Comparison of ENCODE assay signal across 23 cellular contexts in the genomic region with DNA sequence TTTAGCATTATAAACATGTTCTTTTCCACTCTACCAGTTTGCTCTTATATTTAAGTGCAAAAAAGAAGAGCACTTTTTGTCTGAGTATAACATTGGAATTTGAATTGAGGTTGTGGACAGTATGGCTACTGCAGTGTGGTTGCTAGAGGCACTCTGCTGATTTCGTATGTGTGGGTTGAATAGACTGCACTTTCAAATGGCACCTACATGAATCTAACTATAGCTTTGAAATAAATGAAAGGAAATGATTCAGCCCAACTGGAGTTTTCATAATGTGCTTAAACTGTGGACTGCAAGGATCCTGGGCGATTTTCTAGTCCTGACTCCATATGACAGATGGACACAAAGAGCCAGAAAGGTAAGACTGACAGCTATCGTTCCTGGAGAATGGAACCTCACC.
DNase-seq lines count a peak whose midpoint lies in the region; ATAC-seq and TF ChIP-seq lines count a peak whose summit lies in the region.
"Had no signal": no experiment of that assay in that cellular context is flagged by ENCODE, and none has a peak within 500 bp of the region (broad histone marks: within the 10 kb centered on the region; RNA-seq: fewer than 3 reads in every experiment).

No MANE protein-coding gene starts in this region.

- H3K9me2 ChIP-seq in SK-N-SH: no peaks in the 10 kb centered on the region

- no peak for ATAC-seq in SK-N-SH treated with all-trans-retinoic acid at 6 μM for 48 hours
- ATAC-seq in HG03139 (IDR thresholded peaks at IDR 0.05; ENCODE audit: unreplicated experiment): no peak
- ATAC-seq: GM12878 had no signal

- POLR2A ChIA-PET in SK-N-SH (lab: Yijun Ruan, JAX): no interaction called here

- H3K36me3 ChIP-seq in SK-N-SH (replicated peaks in 1 of 2; ENCODE audit: control insufficient read depth in 1 of 2, insufficient read depth in 2 of 2, low read length in 1 of 2) (no peaks in the 10 kb centered on the region), left ventricle myocardium inferior (no peaks in the 10 kb centered on the region)
- H3K36me3 ChIP-seq: BLaER1, esophagus squamous epithelium, HAP-1, stomach had no signal

- H3F3A ChIP-seq in SK-N-SH (replicated peaks; ENCODE audit: insufficient read depth): peaks cover 20% of the 10 kb centered on the region

- H2AFZ ChIP-seq in SK-N-SH (ENCODE audit: low read depth): 0 out of 2 replicates have a peak overlapping the region, but pooled peaks have one; percentile 3
- H2AFZ ChIP-seq: hepatocyte had no signal

- CTCF ChIA-PET in SK-N-SH (lab: Yijun Ruan, JAX): no interaction called here

- no peak for TF ChIP-seq EP300 in SK-N-SH (IDR thresholded peaks at IDR 0.05; ENCODE audit: borderline replicate concordance in 1 of 2, low read depth in 1 of 2, low read length in 1 of 2)

- no peak for TF ChIP-seq RAD21 in SK-N-SH (IDR thresholded peaks at IDR 0.05; ENCODE audit: low read length)

- H3K9me3 ChIP-seq in SK-N-SH (no peaks in the 10 kb centered on the region), left ventricle myocardium inferior (replicated peaks) (no peaks in the 10 kb centered on the region)
- H3K9me3 ChIP-seq: BLaER1, esophagus squamous epithelium, HAP-1, stomach had no signal

- H3K4me3 ChIP-seq in SK-N-SH (ENCODE audit: low read depth in 2 of 2, low read length in 1 of 2) (no peak overlapping the region), fibroblast of mammary gland (ENCODE audit: control insufficient read depth, low read depth, low read length) (no peak overlapping the region), left ventricle myocardium inferior (no peak overlapping the region)
- H3K4me3 ChIP-seq: BLaER1, esophagus squamous epithelium, GM12878, HAP-1, hepatocyte, stomach had no signal

- no peak overlapping the region for H3K9ac ChIP-seq in SK-N-SH
- H3K9ac ChIP-seq: BLaER1 had no signal

- no peak overlapping the region for H3K4me2 ChIP-seq in SK-N-SH
- H3K4me2 ChIP-seq: BLaER1, hepatocyte had no signal

- DNase-seq in SK-N-SH (no peak), RPMI7951 (ENCODE audit: low read depth) (peak; percentile 55), fibroblast of mammary gland (ENCODE audit: low read depth) (peak; percentile 26), SKM-1 treated with dmso at 0.1 percent for 144 hours (lab: John Stamatoyannopoulos, UW; ENCODE audit: unreplicated experiment) (no peak), NCI-H2081 (lab: John Stamatoyannopoulos, UW) (no peak), left ventricle myocardium inferior (no peak)
- DNase-seq: activated CD4-positive, alpha-beta T cell treated with anti-CD3 and anti-CD28 coated beads for 48 hours; activated effector memory CD4-positive, alpha-beta T cell treated with Interleukin-2 at 50 U/mL for 16 hours; amniotic stem cell; effector CD8-positive, alpha-beta T cell; esophagus squamous epithelium; GF-D8; kidney; NCI-H2227 treated with DMSO at 0.1 percent for 48 hours; small intestine; stimulated activated CD4-positive, alpha-beta T cell treated with anti-CD3 and anti-CD28 coated beads, Interleukin-4, amount 100 ng/mL, for 1 hour; stomach had no signal

- 79% methylated on average over 3 of the region's 3 CpGs for WGBS in SK-N-SH (ENCODE audit: low lambda C conversion rate)

- peaks cover 0 to 27% of the 10 kb centered on the region in 2 experiments; a peak in 2 of 4 replicates for H3K4me1 ChIP-seq in SK-N-SH (ENCODE audit: control insufficient read depth in 1 of 2, insufficient read depth in 2 of 2, low read depth in 1 of 2, low read length in 1 of 2)
- H3K4me1 ChIP-seq in left ventricle myocardium inferior: peaks cover 28% of the 10 kb centered on the region
- H3K4me1 ChIP-seq: BLaER1, HAP-1 had no signal

- peak overlapping the region in 1 of 2 experiments; percentile 89; a peak in 3 of 4 replicates for H3K27ac ChIP-seq in SK-N-SH (ENCODE audit: low read depth in 2 of 2, low read length in 1 of 2)
- H3K27ac ChIP-seq in left ventricle myocardium inferior (replicated peaks): no peak overlapping the region
- H3K27ac ChIP-seq: BLaER1, esophagus squamous epithelium, hepatocyte, stomach had no signal

- H3K79me2 ChIP-seq in SK-N-SH (ENCODE audit: insufficient read depth): no peaks in the 10 kb centered on the region
- H3K79me2 ChIP-seq: hepatocyte had no signal

- TF ChIP-seq CTCF in SK-N-SH (IDR thresholded peaks at IDR 0.05) (no peak), fibroblast of mammary gland (conservative IDR thresholded peaks at IDR 0.05; ENCODE audit: control insufficient read depth, insufficient read depth, low read depth, low read length) (no peak), left ventricle myocardium inferior (IDR thresholded peaks at IDR 0.05; ENCODE audit: borderline replicate concordance) (no peak)

- no peaks in the 10 kb centered on the region for H4K20me1 ChIP-seq in SK-N-SH (ENCODE audit: insufficient read depth)
- H4K20me1 ChIP-seq: BLaER1 had no signal

- intact Hi-C loops in left ventricle myocardium inferior (cut with micrococcal nuclease): no loop called here

- H3K27me3 ChIP-seq in SK-N-SH (ENCODE audit: insufficient read depth) (no peaks in the 10 kb centered on the region), left ventricle myocardium inferior (ENCODE audit: low read depth) (no peaks in the 10 kb centered on the region)
- H3K27me3 ChIP-seq: BLaER1, esophagus squamous epithelium, hepatocyte, stomach had no signal

TF ChIP-seq in SK-N-SH, 30 proteins besides CTCF, POLR2A, EP300 and RAD21:
- TF ChIP-seq, protein P1, sequence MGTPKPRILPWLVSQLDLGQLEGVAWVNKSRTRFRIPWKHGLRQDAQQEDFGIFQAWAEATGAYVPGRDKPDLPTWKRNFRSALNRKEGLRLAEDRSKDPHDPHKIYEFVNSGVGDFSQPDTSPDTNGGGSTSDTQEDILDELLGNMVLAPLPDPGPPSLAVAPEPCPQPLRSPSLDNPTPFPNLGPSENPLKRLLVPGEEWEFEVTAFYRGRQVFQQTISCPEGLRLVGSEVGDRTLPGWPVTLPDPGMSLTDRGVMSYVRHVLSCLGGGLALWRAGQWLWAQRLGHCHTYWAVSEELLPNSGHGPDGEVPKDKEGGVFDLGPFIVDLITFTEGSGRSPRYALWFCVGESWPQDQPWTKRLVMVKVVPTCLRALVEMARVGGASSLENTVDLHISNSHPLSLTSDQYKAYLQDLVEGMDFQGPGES (IDR thresholded peaks at IDR 0.05; ENCODE audit: low read depth, low read length): no peak
- TF ChIP-seq MEF2A (IDR thresholded peaks at IDR 0.05; ENCODE audit: borderline replicate concordance, low read depth): no peak
- TF ChIP-seq RXRA (IDR thresholded peaks at IDR 0.05; ENCODE audit: borderline replicate concordance, low read depth): no peak

TF ChIP-seq in SK-N-SH treated with all-trans-retinoic acid at 6 μM for 48 hours, 23 proteins besides CTCF, POLR2A, EP300 and RAD21 (continues in another document):
- no peak for TF ChIP-seq ISL1 (CRISPR knock-in tag; IDR thresholded peaks at IDR 0.05)
- TF ChIP-seq, protein P2, sequence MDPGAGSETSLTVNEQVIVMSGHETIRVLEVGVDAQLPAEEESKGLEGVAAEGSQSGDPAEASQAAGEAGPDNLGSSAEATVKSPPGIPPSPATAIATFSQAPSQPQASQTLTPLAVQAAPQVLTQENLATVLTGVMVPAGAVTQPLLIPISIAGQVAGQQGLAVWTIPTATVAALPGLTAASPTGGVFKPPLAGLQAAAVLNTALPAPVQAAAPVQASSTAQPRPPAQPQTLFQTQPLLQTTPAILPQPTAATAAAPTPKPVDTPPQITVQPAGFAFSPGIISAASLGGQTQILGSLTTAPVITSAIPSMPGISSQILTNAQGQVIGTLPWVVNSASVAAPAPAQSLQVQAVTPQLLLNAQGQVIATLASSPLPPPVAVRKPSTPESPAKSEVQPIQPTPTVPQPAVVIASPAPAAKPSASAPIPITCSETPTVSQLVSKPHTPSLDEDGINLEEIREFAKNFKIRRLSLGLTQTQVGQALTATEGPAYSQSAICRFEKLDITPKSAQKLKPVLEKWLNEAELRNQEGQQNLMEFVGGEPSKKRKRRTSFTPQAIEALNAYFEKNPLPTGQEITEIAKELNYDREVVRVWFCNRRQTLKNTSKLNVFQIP (CRISPR knock-in tag; IDR thresholded peaks at IDR 0.05; ENCODE audit: borderline replicate concordance, low read depth): no peak
- TF ChIP-seq, protein P3, sequence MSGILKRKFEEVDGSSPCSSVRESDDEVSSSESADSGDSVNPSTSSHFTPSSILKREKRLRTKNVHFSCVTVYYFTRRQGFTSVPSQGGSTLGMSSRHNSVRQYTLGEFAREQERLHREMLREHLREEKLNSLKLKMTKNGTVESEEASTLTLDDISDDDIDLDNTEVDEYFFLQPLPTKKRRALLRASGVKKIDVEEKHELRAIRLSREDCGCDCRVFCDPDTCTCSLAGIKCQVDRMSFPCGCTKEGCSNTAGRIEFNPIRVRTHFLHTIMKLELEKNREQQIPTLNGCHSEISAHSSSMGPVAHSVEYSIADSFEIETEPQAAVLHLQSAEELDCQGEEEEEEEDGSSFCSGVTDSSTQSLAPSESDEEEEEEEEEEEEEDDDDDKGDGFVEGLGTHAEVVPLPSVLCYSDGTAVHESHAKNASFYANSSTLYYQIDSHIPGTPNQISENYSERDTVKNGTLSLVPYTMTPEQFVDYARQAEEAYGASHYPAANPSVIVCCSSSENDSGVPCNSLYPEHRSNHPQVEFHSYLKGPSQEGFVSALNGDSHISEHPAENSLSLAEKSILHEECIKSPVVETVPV (CRISPR knock-in tag; IDR thresholded peaks at IDR 0.05): no peak
- TF ChIP-seq, protein P4, sequence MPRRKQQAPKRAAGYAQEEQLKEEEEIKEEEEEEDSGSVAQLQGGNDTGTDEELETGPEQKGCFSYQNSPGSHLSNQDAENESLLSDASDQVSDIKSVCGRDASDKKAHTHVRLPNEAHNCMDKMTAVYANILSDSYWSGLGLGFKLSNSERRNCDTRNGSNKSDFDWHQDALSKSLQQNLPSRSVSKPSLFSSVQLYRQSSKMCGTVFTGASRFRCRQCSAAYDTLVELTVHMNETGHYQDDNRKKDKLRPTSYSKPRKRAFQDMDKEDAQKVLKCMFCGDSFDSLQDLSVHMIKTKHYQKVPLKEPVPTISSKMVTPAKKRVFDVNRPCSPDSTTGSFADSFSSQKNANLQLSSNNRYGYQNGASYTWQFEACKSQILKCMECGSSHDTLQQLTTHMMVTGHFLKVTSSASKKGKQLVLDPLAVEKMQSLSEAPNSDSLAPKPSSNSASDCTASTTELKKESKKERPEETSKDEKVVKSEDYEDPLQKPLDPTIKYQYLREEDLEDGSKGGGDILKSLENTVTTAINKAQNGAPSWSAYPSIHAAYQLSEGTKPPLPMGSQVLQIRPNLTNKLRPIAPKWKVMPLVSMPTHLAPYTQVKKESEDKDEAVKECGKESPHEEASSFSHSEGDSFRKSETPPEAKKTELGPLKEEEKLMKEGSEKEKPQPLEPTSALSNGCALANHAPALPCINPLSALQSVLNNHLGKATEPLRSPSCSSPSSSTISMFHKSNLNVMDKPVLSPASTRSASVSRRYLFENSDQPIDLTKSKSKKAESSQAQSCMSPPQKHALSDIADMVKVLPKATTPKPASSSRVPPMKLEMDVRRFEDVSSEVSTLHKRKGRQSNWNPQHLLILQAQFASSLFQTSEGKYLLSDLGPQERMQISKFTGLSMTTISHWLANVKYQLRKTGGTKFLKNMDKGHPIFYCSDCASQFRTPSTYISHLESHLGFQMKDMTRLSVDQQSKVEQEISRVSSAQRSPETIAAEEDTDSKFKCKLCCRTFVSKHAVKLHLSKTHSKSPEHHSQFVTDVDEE (CRISPR knock-in tag; IDR thresholded peaks at IDR 0.05): no peak
- no peak for TF ChIP-seq SNAI2 (CRISPR knock-in tag; IDR thresholded peaks at IDR 0.05)
- no peak for TF ChIP-seq RARB (CRISPR knock-in tag; IDR thresholded peaks at IDR 0.05)

Comparison
In these comparisons a context has a peak if more than half of its experiments do, and no peak if none do; other contexts are left out.
1. DNase-seq: peak in RPMI7951 (single experiment) and fibroblast of mammary gland (single experiment); none in SK-N-SH (single experiment), SKM-1 treated with dmso at 0.1 percent for 144 hours (single experiment), NCI-H2081 (0 of 2) and left ventricle myocardium inferior (single experiment).